8 cellular contexts compared by ENCODE assay signal in the genomic region with DNA sequence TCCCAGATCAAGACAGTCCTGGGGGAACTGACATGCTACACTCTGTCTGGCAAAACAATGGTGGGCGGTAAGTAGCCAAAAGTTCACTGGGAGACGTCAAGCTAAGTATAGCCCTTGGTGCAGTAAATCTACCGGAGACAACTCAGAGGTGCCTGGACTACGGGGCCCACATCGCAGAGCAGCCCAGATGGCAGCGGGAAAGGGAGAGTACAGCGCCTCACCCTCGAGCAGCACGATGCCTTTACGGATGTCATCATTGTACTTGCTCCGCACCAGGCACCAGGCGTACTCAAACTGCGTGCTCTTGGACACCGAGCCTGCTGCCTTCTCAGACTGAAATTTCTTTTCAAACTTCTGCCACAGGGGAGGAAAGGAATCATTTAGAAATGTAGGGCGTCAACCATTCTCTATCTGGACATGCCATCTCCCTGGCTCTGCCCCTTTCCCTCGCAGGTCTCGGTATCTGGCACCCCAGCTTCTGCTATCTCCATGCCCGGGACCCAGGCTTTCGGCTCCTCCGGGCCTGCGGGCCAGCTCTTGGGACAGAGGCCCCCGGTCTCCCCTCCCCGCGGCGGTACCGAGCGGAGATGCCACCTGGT. TPM values are rescaled to one million over a fixed set of nuclear protein-coding genes. Genes with fewer than 3 reads are reported as not detected.
DNase-seq lines count a peak whose midpoint lies in the region; ATAC-seq and TF ChIP-seq lines count a peak whose summit lies in the region.

No MANE protein-coding gene starts in this region.

- peak overlapping the region; percentile 46 to 98 (median 96) for H3K27ac Mint-ChIP-seq in CD14-positive monocyte
- peak overlapping the region; percentile 98 for H3K27ac Mint-ChIP-seq in activated naive CD8-positive, alpha-beta T cell

- H3K27me3 Mint-ChIP-seq in CD14-positive monocyte (ENCODE audit: low read depth in 3 of 3) = peaks cover 0 to 4% (median 2%) of the 10 kb centered on the region in 3 donors
- H3K27me3 Mint-ChIP-seq in activated naive CD8-positive, alpha-beta T cell = no peaks in the 10 kb centered on the region

- peaks cover 44% of the 10 kb centered on the region for H3K4me1 Mint-ChIP-seq in CD14-positive monocyte
- H3K4me1 Mint-ChIP-seq in activated naive CD8-positive, alpha-beta T cell (ENCODE audit: low read depth) = peaks cover 31% of the 10 kb centered on the region

- intact Hi-C loops in CD14-positive monocyte (cut with micrococcal nuclease) = loop anchor here (2.0 to 10.0 kb wide), 4 partner anchors 25 to 659 kb away; a partner anchor contains a TSS

- no peak for ATAC-seq in HG02870 (IDR thresholded peaks at IDR 0.05; ENCODE audit: unreplicated experiment)

- H3K4me3 ChIP-seq in HFF-Myc (replicated peaks; ENCODE audit: low read depth, low read length) = peak overlapping the region; percentile 69
- H3K4me3 ChIP-seq in iPS-11a (ENCODE audit: low read depth, low read length) = peak overlapping the region; percentile 87
- peak overlapping the region; percentile 98 for H3K4me3 ChIP-seq in skeletal muscle cell (ENCODE audit: low read depth, low read length)

- peak overlapping the region; percentile 96 to 97 for H3K4me3 Mint-ChIP-seq in CD14-positive monocyte
- peak overlapping the region; percentile 98 for H3K4me3 Mint-ChIP-seq in activated naive CD8-positive, alpha-beta T cell

- no peak for DNase-seq in CD14-positive monocyte (ENCODE audit: low spot score)
- no peak for DNase-seq in HFF-Myc (ENCODE audit: extremely low read depth, low read depth)
- DNase-seq in skeletal muscle cell (ENCODE audit: low read depth) = no peak
- DNase-seq in NCI-H1694 treated with DMSO at 0.1 percent for 48 hours (lab: John Stamatoyannopoulos, UW) = no peak
- DNase-seq in stimulated activated CD4-positive, alpha-beta T cell treated with anti-CD3 and anti-CD28 coated beads, Interleukin-2, amount 100 ng/mL, for 24 hours = no peak

- peaks cover 35 to 45% of the 10 kb centered on the region in 2 donors for H3K36me3 Mint-ChIP-seq in CD14-positive monocyte
- peaks cover 2% of the 10 kb centered on the region for H3K36me3 Mint-ChIP-seq in activated naive CD8-positive, alpha-beta T cell

- peaks cover 0 to 2% (median 0%) of the 10 kb centered on the region in 7 donors for H3K9me3 Mint-ChIP-seq in CD14-positive monocyte
- no peaks in the 10 kb centered on the region for H3K9me3 Mint-ChIP-seq in activated naive CD8-positive, alpha-beta T cell (ENCODE audit: low read depth)

- TF ChIP-seq CTCF in CD14-positive monocyte (IDR thresholded peaks at IDR 0.05) (peak; percentile 98), HFF-Myc (IDR thresholded peaks at IDR 0.05; ENCODE audit: low read depth, low read length, missing control alignments) (no peak)

RNA-seq across cellular contexts. Expression of a gene that starts 1.0 kb away (rescaled TPM):
- 100 to 1,000 TPM; 152 to 198 TPM for polyA plus RNA-seq in CD14-positive monocyte

RNA-seq across cellular contexts. Expression of a gene that starts 6.3 kb away (rescaled TPM):
- polyA plus RNA-seq in CD14-positive monocyte = not detected

RNA-seq across cellular contexts. Expression of a gene that starts 25.9 kb away (rescaled TPM):
- 100 to 1,000 TPM in 1 of 2 donors, 10 to 100 TPM in 1; 74.9 to 109 TPM for polyA plus RNA-seq in CD14-positive monocyte

RNA-seq across cellular contexts. Expression of a gene that starts 26.5 kb away (rescaled TPM):
- 10 to 100 TPM; 26.9 to 28.1 TPM for polyA plus RNA-seq in CD14-positive monocyte

RNA-seq across cellular contexts. Expression of a gene that starts 43.0 kb away (rescaled TPM):
- polyA plus RNA-seq in CD14-positive monocyte = not detected
